Comparison of ENCODE assay signal across 1 cellular context in genomic region chr16:27111486-27111885, GRCh38.
TF ChIP-seq lines count a peak whose summit lies in the region.

No MANE protein-coding gene starts in this region.

TF ChIP-seq in A549, 52 proteins besides CTCF, POLR2A, EP300 and RAD21 (continued from another document):
- no peak for TF ChIP-seq BCL3 (IDR thresholded peaks at IDR 0.05)
